ENCODE assay signal across 1 cellular context in the genomic region with DNA sequence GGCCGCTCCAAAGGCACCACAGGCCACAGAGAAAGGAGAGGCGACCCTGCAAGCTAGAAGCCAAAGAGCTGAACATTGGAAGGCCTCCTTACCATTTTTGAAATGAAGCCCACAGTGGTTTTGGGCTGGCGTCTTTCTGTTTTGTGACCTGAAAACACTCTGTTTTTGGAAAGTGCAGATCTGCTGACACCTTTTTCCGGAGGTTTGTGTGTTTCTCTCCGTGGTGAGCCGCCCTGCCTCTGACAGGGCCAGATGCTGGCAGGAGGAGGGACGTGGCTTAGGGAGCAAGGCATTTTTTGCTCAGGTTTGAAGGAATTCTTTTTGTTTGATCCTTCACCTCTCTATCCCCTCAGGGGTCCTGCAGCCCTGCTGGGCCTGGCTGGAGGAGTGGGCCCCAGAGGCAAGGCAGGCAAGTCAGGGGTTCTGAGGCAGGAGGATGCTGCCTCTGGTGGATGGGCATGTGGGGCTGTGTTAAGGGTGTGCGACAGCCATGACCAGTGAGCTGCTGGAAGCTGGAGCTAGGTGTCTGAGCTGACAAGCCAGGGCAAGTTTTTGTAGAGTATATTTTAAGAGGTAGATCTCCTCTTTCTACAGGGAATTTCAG.
TF ChIP-seq lines count a peak whose summit lies in the region.

No MANE protein-coding gene starts in this region.

TF ChIP-seq in HepG2, 621 proteins besides CTCF, POLR2A, EP300 and RAD21:
- TF ChIP-seq ZNF235 (CRISPR knock-in tag; IDR thresholded peaks at IDR 0.05; ENCODE audit: borderline replicate concordance) (no peak), KLF16 (CRISPR knock-in tag; IDR thresholded peaks at IDR 0.05) (no peak), ZNF7 (CRISPR knock-in tag; IDR thresholded peaks at IDR 0.05) (no peak), ZSCAN31 (CRISPR knock-in tag; IDR thresholded peaks at IDR 0.05; ENCODE audit: low read depth) (no peak), SMARCC2 (IDR thresholded peaks at IDR 0.05) (no peak), ZNF44 (CRISPR knock-in tag; IDR thresholded peaks at IDR 0.05) (no peak), KDM2A (CRISPR knock-in tag; IDR thresholded peaks at IDR 0.05; ENCODE audit: borderline replicate concordance, low read depth) (no peak)
- TF ChIP-seq, protein P1, sequence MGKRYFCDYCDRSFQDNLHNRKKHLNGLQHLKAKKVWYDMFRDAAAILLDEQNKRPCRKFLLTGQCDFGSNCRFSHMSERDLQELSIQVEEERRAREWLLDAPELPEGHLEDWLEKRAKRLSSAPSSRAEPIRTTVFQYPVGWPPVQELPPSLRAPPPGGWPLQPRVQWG (CRISPR knock-in tag; IDR thresholded peaks at IDR 0.05; ENCODE audit: borderline replicate concordance, low read depth): no peak
- TF ChIP-seq, protein P2, sequence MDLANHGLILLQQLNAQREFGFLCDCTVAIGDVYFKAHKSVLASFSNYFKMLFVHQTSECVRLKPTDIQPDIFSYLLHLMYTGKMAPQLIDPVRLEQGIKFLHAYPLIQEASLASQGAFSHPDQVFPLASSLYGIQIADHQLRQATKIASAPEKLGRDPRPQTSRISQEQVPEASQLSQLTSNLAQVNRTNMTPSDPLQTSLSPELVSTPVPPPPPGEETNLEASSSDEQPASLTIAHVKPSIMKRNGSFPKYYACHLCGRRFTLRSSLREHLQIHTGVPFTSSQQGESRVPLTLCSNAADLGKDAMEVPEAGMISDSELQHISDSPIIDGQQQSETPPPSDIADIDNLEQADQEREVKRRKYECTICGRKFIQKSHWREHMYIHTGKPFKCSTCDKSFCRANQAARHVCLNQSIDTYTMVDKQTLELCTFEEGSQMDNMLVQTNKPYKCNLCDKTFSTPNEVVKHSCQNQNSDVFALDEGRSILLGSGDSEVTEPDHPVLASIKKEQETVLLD (CRISPR knock-in tag; IDR thresholded peaks at IDR 0.05; ENCODE audit: low read depth): no peak
TF ChIP-seq in HepG2: peak in this region for 0.
